In the genomic region with DNA sequence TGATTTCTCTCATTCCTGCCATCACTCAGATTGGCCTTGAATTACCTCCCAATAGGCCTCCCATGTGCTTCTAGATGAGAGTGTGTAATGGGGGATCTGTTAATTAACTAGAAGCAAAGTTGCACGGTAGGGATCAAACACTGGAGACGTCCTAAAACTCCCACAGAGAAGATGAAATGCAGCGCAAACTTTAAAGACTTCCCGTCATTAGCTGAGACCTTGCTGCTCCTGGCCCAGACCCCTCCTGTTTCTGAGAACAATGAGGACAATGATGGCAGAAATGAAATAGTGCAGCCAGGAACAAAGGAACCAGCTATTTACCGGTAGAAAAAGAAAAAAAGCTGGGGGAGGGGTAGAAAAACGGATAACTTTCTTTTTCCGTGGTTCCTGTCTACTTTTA, we compare ENCODE assay signal across 1 cellular context.
TF ChIP-seq lines count a peak whose summit lies in the region.

No MANE protein-coding gene starts in this region.

TF ChIP-seq in H1, 55 proteins besides CTCF, POLR2A, EP300 and RAD21:
- no peak for TF ChIP-seq SIX5 (IDR thresholded peaks at IDR 0.05; ENCODE audit: low read depth, low read length)
- TF ChIP-seq JUN (IDR thresholded peaks at IDR 0.05; ENCODE audit: low read depth, low read length), result no peak
- TF ChIP-seq HDAC2 (IDR thresholded peaks at IDR 0.05; ENCODE audit: borderline replicate concordance in 1 of 2, low read depth in 2 of 2, low read length in 2 of 2), result no peak
- peak; percentile 59 for TF ChIP-seq NANOG (IDR thresholded peaks at IDR 0.05; ENCODE audit: insufficient read depth, low read depth, low read length, poor library complexity, severe bottlenecking)
